ENCODE assay signal across 8 cellular contexts in the genomic region with DNA sequence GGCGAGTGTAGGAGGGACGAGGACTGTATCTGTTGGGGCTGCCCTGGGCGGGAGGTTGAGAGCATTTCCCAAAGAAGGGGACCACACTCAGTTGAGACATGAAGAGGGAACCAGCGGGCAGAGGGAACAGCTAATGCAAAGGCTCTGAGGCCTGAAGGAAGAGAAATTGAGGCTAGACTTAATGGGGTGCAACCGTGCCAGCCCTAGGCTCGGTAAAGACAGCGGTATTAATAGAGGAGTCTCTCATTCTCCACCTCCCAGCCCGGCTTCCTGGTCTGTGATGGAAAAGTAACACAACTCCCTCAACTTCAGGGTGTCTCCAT. TPM values are rescaled to one million over a fixed set of nuclear protein-coding genes. Genes with fewer than 3 reads are reported as not detected.
A peak's percentile ranks its signal among the peaks of the same experiment; 100 is the strongest.
DNase-seq lines count a peak whose midpoint lies in the region; ATAC-seq and TF ChIP-seq lines count a peak whose summit lies in the region.

No MANE protein-coding gene starts in this region.

- H3K9me2 ChIP-seq in OCI-LY1 (ENCODE audit: low read depth, low read length) = no peaks in the 10 kb centered on the region

- no peaks in the 10 kb centered on the region for H3K27me3 ChIP-seq in CD8-positive, alpha-beta memory T cell (ENCODE audit: insufficient read depth, low read length, poor library complexity, severe bottlenecking)
- H3K27me3 ChIP-seq in OCI-LY1 (ENCODE audit: insufficient read depth, low read length) = no peaks in the 10 kb centered on the region

- H3K9me3 ChIP-seq in CD8-positive, alpha-beta memory T cell (ENCODE audit: low read length) = no peaks in the 10 kb centered on the region
- no peaks in the 10 kb centered on the region for H3K9me3 ChIP-seq in OCI-LY1 (ENCODE audit: low read length)

- ATAC-seq in effector memory CD8-positive, alpha-beta T cell (replicated peaks) = no peak
- no peak for ATAC-seq in HG02981 (IDR thresholded peaks at IDR 0.05; ENCODE audit: unreplicated experiment)

- H3K4me1 ChIP-seq in CD8-positive, alpha-beta memory T cell (ENCODE audit: insufficient read depth, low read length) = peaks cover 16% of the 10 kb centered on the region
- peaks cover 38% of the 10 kb centered on the region for H3K4me1 ChIP-seq in OCI-LY1 (ENCODE audit: insufficient read depth, low read length, severe bottlenecking)

- POLR2A ChIA-PET in CD8-positive, alpha-beta memory T cell (lab: Charles Lee) = interaction anchor here (1.9 to 3.1 kb wide), 2 partner anchors 9 to 86 kb away, joined by 6 to 40 read pairs; a partner anchor contains a TSS

- peaks cover 6% of the 10 kb centered on the region for H3K36me3 ChIP-seq in CD8-positive, alpha-beta memory T cell (ENCODE audit: insufficient read depth, low read length)
- H3K36me3 ChIP-seq in OCI-LY1 (ENCODE audit: insufficient read depth, low read length) = peaks cover 33% of the 10 kb centered on the region; the same call in 1 of the 2 replicates

- H3F3A ChIP-seq in OCI-LY1 (ENCODE audit: insufficient read depth, low read length) = peaks cover 7% of the 10 kb centered on the region; the same call in 1 of the 2 replicates

- peaks cover 0 to 3% of the 10 kb centered on the region in 2 donors for H3K27me3 Mint-ChIP-seq in CD8-positive, alpha-beta memory T cell
- no peaks in the 10 kb centered on the region for H3K27me3 Mint-ChIP-seq in effector memory CD8-positive, alpha-beta T cell
- no peaks in the 10 kb centered on the region for H3K27me3 Mint-ChIP-seq in osteocyte (ENCODE audit: unreplicated experiment)

- H3K4me2 ChIP-seq in OCI-LY1 (ENCODE audit: low read length) = peak overlapping the region; percentile 87

- peak overlapping the region in 5 of 8 donors; percentile 56 to 88 (median 78) for H3K27ac Mint-ChIP-seq in CD8-positive, alpha-beta memory T cell
- H3K27ac Mint-ChIP-seq in effector memory CD8-positive, alpha-beta T cell = peak overlapping the region in 1 of 2 donors; percentile 31
- peak overlapping the region; percentile 90 for H3K27ac Mint-ChIP-seq in osteocyte (ENCODE audit: unreplicated experiment)

- peak overlapping the region; percentile 82 to 95 (median 89) for H3K4me3 Mint-ChIP-seq in CD8-positive, alpha-beta memory T cell
- H3K4me3 Mint-ChIP-seq in effector memory CD8-positive, alpha-beta T cell = peak overlapping the region; percentile 77 to 87
- H3K4me3 Mint-ChIP-seq in osteocyte (ENCODE audit: unreplicated experiment) = peak overlapping the region; percentile 79

- DNase-seq in CD8-positive, alpha-beta memory T cell = no peak
- DNase-seq in effector memory CD8-positive, alpha-beta T cell = no peak
- no peak for DNase-seq in osteocyte (ENCODE audit: extremely low spot score, unreplicated experiment)
- no peak for DNase-seq in putamen (ENCODE audit: low spot score)
- DNase-seq in NCI-H2029 (lab: John Stamatoyannopoulos, UW) = no peak
- no peak for DNase-seq in NCI-H1436 (lab: John Stamatoyannopoulos, UW)

- CTCF ChIA-PET in CD8-positive, alpha-beta memory T cell (lab: Charles Lee) = interaction anchor here (1.7 to 4.5 kb wide), 3 partner anchors 11 to 58 kb away, joined by 4 to 24 read pairs (median 6); a partner anchor contains a TSS

- H3K4me3 ChIP-seq in CD8-positive, alpha-beta memory T cell (ENCODE audit: low read length) = peak overlapping the region; percentile 74
- H3K4me3 ChIP-seq in OCI-LY1 (ENCODE audit: low read depth, low read length, poor library complexity, severe bottlenecking) = peak overlapping the region; percentile 69

- H3K9ac ChIP-seq in OCI-LY1 (ENCODE audit: low read length) = peak overlapping the region; percentile 68; the same call in 1 of the 2 replicates

- peaks cover 21 to 28% (median 22%) of the 10 kb centered on the region in 3 donors for H3K4me1 Mint-ChIP-seq in CD8-positive, alpha-beta memory T cell
- H3K4me1 Mint-ChIP-seq in effector memory CD8-positive, alpha-beta T cell (ENCODE audit: low read depth in 2 of 2) = peaks cover 16 to 26% of the 10 kb centered on the region in 2 donors
- H3K4me1 Mint-ChIP-seq in osteocyte (ENCODE audit: unreplicated experiment) = peaks cover 18% of the 10 kb centered on the region

- no peaks in the 10 kb centered on the region for H3K79me2 ChIP-seq in OCI-LY1 (ENCODE audit: insufficient read depth, low read length)

- TF ChIP-seq CTCF in OCI-LY1 (IDR thresholded peaks at IDR 0.05; ENCODE audit: low read length) = no peak
- TF ChIP-seq CTCF in osteocyte (IDR thresholded peaks at IDR 0.05) = no peak

- no peak overlapping the region for H2AFZ ChIP-seq in OCI-LY1 (ENCODE audit: low read length)

- H3K9me3 Mint-ChIP-seq in CD8-positive, alpha-beta memory T cell = peaks cover 0 to 2% (median 0%) of the 10 kb centered on the region in 5 donors
- H3K9me3 Mint-ChIP-seq in effector memory CD8-positive, alpha-beta T cell = no peaks in the 10 kb centered on the region
- H3K9me3 Mint-ChIP-seq in osteocyte (ENCODE audit: unreplicated experiment) = no peaks in the 10 kb centered on the region

- no peaks in the 10 kb centered on the region for H4K20me1 ChIP-seq in OCI-LY1 (ENCODE audit: insufficient read depth, low read length)

- peaks cover 0 to 37% (median 4%) of the 10 kb centered on the region in 3 donors for H3K36me3 Mint-ChIP-seq in CD8-positive, alpha-beta memory T cell
- peaks cover 27% of the 10 kb centered on the region for H3K36me3 Mint-ChIP-seq in effector memory CD8-positive, alpha-beta T cell (ENCODE audit: insufficient read depth)
- peaks cover 2% of the 10 kb centered on the region for H3K36me3 Mint-ChIP-seq in osteocyte (ENCODE audit: unreplicated experiment)

- H3K27ac ChIP-seq in CD8-positive, alpha-beta memory T cell (ENCODE audit: low read depth, low read length) = no peak overlapping the region
- H3K27ac ChIP-seq in OCI-LY1 (ENCODE audit: low read depth, low read length, poor library complexity, severe bottlenecking) = peak overlapping the region; percentile 39

RNA-seq across cellular contexts. Expression of a gene that starts 1.2 kb away (rescaled TPM):
- total RNA-seq in CD8-positive, alpha-beta memory T cell = 10 to 100 TPM; 24.2 to 24.6 TPM
- polyA plus RNA-seq in CD8-positive, alpha-beta memory T cell = 12.6 TPM
- total RNA-seq in osteocyte = 11.6 and 12.7 TPM in 2 replicates

RNA-seq across cellular contexts. Expression of a gene that starts 9.7 kb away (rescaled TPM):
- total RNA-seq in CD8-positive, alpha-beta memory T cell = 1 to 10 TPM; 2.9 to 3.8 TPM
- polyA plus RNA-seq in CD8-positive, alpha-beta memory T cell = 0.59 TPM
- 2.9 and 3.2 TPM in 2 replicates for total RNA-seq in osteocyte

RNA-seq across cellular contexts. Expression of a gene that starts 20.6 kb away (rescaled TPM):
- total RNA-seq in CD8-positive, alpha-beta memory T cell = 10 to 100 TPM; 33.3 to 34.5 TPM
- 10.9 TPM for polyA plus RNA-seq in CD8-positive, alpha-beta memory T cell
- not detected in 2 replicates for total RNA-seq in osteocyte

RNA-seq across cellular contexts. Expression of a gene that starts 32.1 kb away (rescaled TPM):
- total RNA-seq in CD8-positive, alpha-beta memory T cell = not detected
- polyA plus RNA-seq in CD8-positive, alpha-beta memory T cell = not detected
- 0.21 TPM in 1 of 2 replicates, not detected in the other for total RNA-seq in osteocyte

RNA-seq across cellular contexts. Expression of a gene that starts 41.2 kb away (rescaled TPM):
- total RNA-seq in CD8-positive, alpha-beta memory T cell = 10 to 100 TPM; 17.7 to 17.9 TPM
- 5.7 TPM for polyA plus RNA-seq in CD8-positive, alpha-beta memory T cell
- total RNA-seq in osteocyte = 67.2 and 68.1 TPM in 2 replicates

Comparison
In these comparisons a context has a peak if more than half of its experiments do, and no peak if none do; other contexts are left out.
1. RNA of a gene that starts 20.6 kb away (total RNA-seq): 33.3 to 34.5 TPM in CD8-positive, alpha-beta memory T cell; not detected in osteocyte; every median in the first group is over 10 times any median in the second.
2. Peak in every context shown above with its lines, with median percentiles within 50 percentile points of each other: H3K4me3 Mint-ChIP-seq.